In genomic region chr15:38520035-38520434, GRCh38 we compare ENCODE assay signal across 27 cellular contexts. TPM values are rescaled to one million over a fixed set of nuclear protein-coding genes. Genes with fewer than 3 reads are reported as not detected.
A peak's percentile ranks its signal among the peaks of the same experiment; 100 is the strongest.
DNase-seq lines count a peak whose midpoint lies in the region; ATAC-seq, FAIRE-seq and TF ChIP-seq lines count a peak whose summit lies in the region.
"Had no signal": no experiment of that assay in that cellular context is flagged by ENCODE, and none has a peak within 500 bp of the region (broad histone marks: within the 10 kb centered on the region; RNA-seq: fewer than 3 reads in every experiment).

No MANE protein-coding gene starts in this region.

- H3K27ac ChIP-seq in CD4-positive, alpha-beta memory T cell (ENCODE audit: low read depth, low read length) = peak overlapping the region; percentile 10
- H3K27ac ChIP-seq in esophagus muscularis mucosa (replicated peaks in 1 of 4) = no peak overlapping the region
- H3K27ac ChIP-seq: A549, ascending aorta, thoracic aorta, vagina, VCaP had no signal

- no peak overlapping the region for H3K4me3 Mint-ChIP-seq in activated CD8-positive, alpha-beta memory T cell treated with anti-CD3 and anti-CD28 coated beads, Interleukin-2, amount 10 ng/mL, durations not matched to agents 7 days and 5 days
- H3K4me3 Mint-ChIP-seq in CD4-positive, alpha-beta memory T cell = no peak overlapping the region
- H3K4me3 Mint-ChIP-seq in activated CD4-positive, alpha-beta memory T cell treated with anti-CD3 and anti-CD28 coated beads for 36 hours = no peak overlapping the region
- no peak overlapping the region for H3K4me3 Mint-ChIP-seq in glutamatergic neuron (ENCODE audit: unreplicated experiment)

- no peaks in the 10 kb centered on the region for H3K27me3 Mint-ChIP-seq in activated CD8-positive, alpha-beta memory T cell treated with anti-CD3 and anti-CD28 coated beads, Interleukin-2, amount 10 ng/mL, durations not matched to agents 7 days and 5 days
- H3K27me3 Mint-ChIP-seq in CD4-positive, alpha-beta memory T cell = no peaks in the 10 kb centered on the region
- no peaks in the 10 kb centered on the region for H3K27me3 Mint-ChIP-seq in activated CD4-positive, alpha-beta memory T cell treated with anti-CD3 and anti-CD28 coated beads for 36 hours
- peaks cover 4% of the 10 kb centered on the region for H3K27me3 Mint-ChIP-seq in glutamatergic neuron (ENCODE audit: unreplicated experiment)

- TF ChIP-seq EP300 in esophagus muscularis mucosa (IDR thresholded peaks at IDR 0.05) = no peak

- no peak for FAIRE-seq in D721Med (lab: Jason Lieb, UNC)
- FAIRE-seq: A549, endothelial cell of umbilical vein had no signal

- CTCF ChIA-PET in activated CD8-positive, alpha-beta memory T cell treated with anti-CD3 and anti-CD28 coated beads, Interleukin-2, amount 10 ng/mL, durations not matched to agents 7 days and 5 days (lab: Charles Lee) = interaction anchor here (0.8 to 4.4 kb wide), 4 partner anchors 9 to 179 kb away, joined by 3 to 18 read pairs (median 10); no protein-coding TSS in a partner anchor
- CTCF ChIA-PET in CD4-positive, alpha-beta memory T cell (lab: Charles Lee; ENCODE audit: partially characterized antibody) = interaction anchor here (1.1 to 2.1 kb wide), 4 partner anchors 44 to 171 kb away, joined by 3 to 14 read pairs (median 8); no protein-coding TSS in a partner anchor
- CTCF ChIA-PET in activated CD4-positive, alpha-beta memory T cell treated with anti-CD3 and anti-CD28 coated beads for 36 hours (lab: Charles Lee) = interaction anchor here (0.8 to 1.3 kb wide), 2 partner anchors 44 to 164 kb away, joined by 4 to 5 read pairs; partner anchors contain the start of gene RASGRP1

- intact Hi-C loops in CD4-positive, alpha-beta memory T cell (cut with micrococcal nuclease) = no loop called here
- intact Hi-C loops in activated CD4-positive, alpha-beta memory T cell treated with anti-CD3 and anti-CD28 coated beads for 36 hours (cut with micrococcal nuclease) = no loop called here
- intact Hi-C loops in esophagus muscularis mucosa (cut with DNase I) = no loop called here

- peaks cover 54% of the 10 kb centered on the region for H3K4me1 Mint-ChIP-seq in activated CD8-positive, alpha-beta memory T cell treated with anti-CD3 and anti-CD28 coated beads, Interleukin-2, amount 10 ng/mL, durations not matched to agents 7 days and 5 days
- peaks cover 38 to 48% (median 43%) of the 10 kb centered on the region in 4 donors for H3K4me1 Mint-ChIP-seq in CD4-positive, alpha-beta memory T cell
- peaks cover 62% of the 10 kb centered on the region for H3K4me1 Mint-ChIP-seq in activated CD4-positive, alpha-beta memory T cell treated with anti-CD3 and anti-CD28 coated beads for 36 hours (ENCODE audit: low read depth)
- no peaks in the 10 kb centered on the region for H3K4me1 Mint-ChIP-seq in glutamatergic neuron (ENCODE audit: low read depth, unreplicated experiment)

- H3K27me3 ChIP-seq in CD4-positive, alpha-beta memory T cell (ENCODE audit: insufficient read depth, low read length) = no peaks in the 10 kb centered on the region
- H3K27me3 ChIP-seq in esophagus muscularis mucosa = peaks cover 0 to 12% (median 0%) of the 10 kb centered on the region in 4 donors
- H3K27me3 ChIP-seq: ascending aorta, vagina had no signal

- POLR2A ChIA-PET in CD4-positive, alpha-beta memory T cell (lab: Charles Lee; ENCODE audit: partially characterized antibody) = interaction anchor here (1.0 to 3.0 kb wide), 2 partner anchors 9 to 44 kb away, joined by 3 to 14 read pairs; partner anchors contain the start of gene RASGRP1
- POLR2A ChIA-PET in activated CD4-positive, alpha-beta memory T cell treated with anti-CD3 and anti-CD28 coated beads for 36 hours (lab: Charles Lee) = no interaction called here

- no peak overlapping the region for H3K4me3 ChIP-seq in CD4-positive, alpha-beta memory T cell (ENCODE audit: low read length in 2 of 2)
- H3K4me3 ChIP-seq in esophagus muscularis mucosa = no peak overlapping the region
- H3K4me3 ChIP-seq: A549, ascending aorta, thoracic aorta, vagina had no signal

- H3K36me3 Mint-ChIP-seq in activated CD8-positive, alpha-beta memory T cell treated with anti-CD3 and anti-CD28 coated beads, Interleukin-2, amount 10 ng/mL, durations not matched to agents 7 days and 5 days = peaks cover 66% of the 10 kb centered on the region
- peaks cover 57 to 78% of the 10 kb centered on the region in 2 donors for H3K36me3 Mint-ChIP-seq in CD4-positive, alpha-beta memory T cell
- H3K36me3 Mint-ChIP-seq in activated CD4-positive, alpha-beta memory T cell treated with anti-CD3 and anti-CD28 coated beads for 36 hours = peaks cover 61% of the 10 kb centered on the region
- no peaks in the 10 kb centered on the region for H3K36me3 Mint-ChIP-seq in glutamatergic neuron (ENCODE audit: unreplicated experiment)

- DNase-seq in activated CD8-positive, alpha-beta memory T cell treated with anti-CD3 and anti-CD28 coated beads, Interleukin-2, amount 10 ng/mL, durations not matched to agents 7 days and 5 days = no peak
- DNase-seq in activated CD8-positive, alpha-beta memory T cell treated with anti-CD3 and anti-CD28 coated beads, Interleukin-2, amount 50 U/mL, for 48 hours = no peak
- no peak for DNase-seq in CD4-positive, alpha-beta memory T cell
- DNase-seq in activated CD4-positive, alpha-beta memory T cell treated with anti-CD3 and anti-CD28 coated beads for 36 hours = no peak
- peak; percentile 19 for DNase-seq in esophagus muscularis mucosa (ENCODE audit: extremely low spot score)
- DNase-seq in D721Med (ENCODE audit: insufficient read length, low spot score) = no peak
- DNase-seq in glutamatergic neuron = no peak
- DNase-seq: activated CD4-positive, alpha-beta T cell treated with anti-CD3 and anti-CD28 coated beads, Interleukin-2, amount 50 U/mL, for 1 hour; HCEC 1CT; hypothalamus; NCI-H1092 treated with DMSO at 0.1 percent for 48 hours; NCI-H1930; NCI-H526; nucleus accumbens; SHP77 treated with DMSO at 0.1 percent for 48 hours; stimulated activated CD4-positive, alpha-beta T cell treated with anti-CD3 and anti-CD28 coated beads, Interleukin-15, amount 100 ng/mL, for 24 hours; stimulated activated naive CD4-positive, alpha-beta T cell treated with Interleukin-2 at 50 U/mL for 16 hours; T-helper 9 cell had no signal

- H3K4me1 ChIP-seq in CD4-positive, alpha-beta memory T cell (ENCODE audit: insufficient read depth, low read length) = peaks cover 38% of the 10 kb centered on the region
- H3K4me1 ChIP-seq in esophagus muscularis mucosa = no peaks in the 10 kb centered on the region
- H3K4me1 ChIP-seq: A549, ascending aorta, vagina had no signal

- no peak for TF ChIP-seq POLR2A in esophagus muscularis mucosa (IDR thresholded peaks at IDR 0.05; ENCODE audit: low read depth)

- no peaks in the 10 kb centered on the region for H3K9me3 Mint-ChIP-seq in activated CD8-positive, alpha-beta memory T cell treated with anti-CD3 and anti-CD28 coated beads, Interleukin-2, amount 10 ng/mL, durations not matched to agents 7 days and 5 days (ENCODE audit: low read depth)
- no peaks in the 10 kb centered on the region for H3K9me3 Mint-ChIP-seq in CD4-positive, alpha-beta memory T cell
- no peaks in the 10 kb centered on the region for H3K9me3 Mint-ChIP-seq in activated CD4-positive, alpha-beta memory T cell treated with anti-CD3 and anti-CD28 coated beads for 36 hours
- H3K9me3 Mint-ChIP-seq in glutamatergic neuron (ENCODE audit: unreplicated experiment) = no peaks in the 10 kb centered on the region

- WGBS in esophagus muscularis mucosa = 85% methylated on average over 3 of the region's 3 CpGs

- H3K27ac Mint-ChIP-seq in activated CD8-positive, alpha-beta memory T cell treated with anti-CD3 and anti-CD28 coated beads, Interleukin-2, amount 10 ng/mL, durations not matched to agents 7 days and 5 days = peak overlapping the region; percentile 5
- peak overlapping the region in 6 of 7 donors; percentile 22 to 89 (median 68) for H3K27ac Mint-ChIP-seq in CD4-positive, alpha-beta memory T cell
- H3K27ac Mint-ChIP-seq in activated CD4-positive, alpha-beta memory T cell treated with anti-CD3 and anti-CD28 coated beads for 36 hours = peak overlapping the region; percentile 55
- no peak overlapping the region for H3K27ac Mint-ChIP-seq in glutamatergic neuron (ENCODE audit: unreplicated experiment)

- peaks cover 71% of the 10 kb centered on the region for H3K36me3 ChIP-seq in CD4-positive, alpha-beta memory T cell (ENCODE audit: insufficient read depth, low read length)
- H3K36me3 ChIP-seq in esophagus muscularis mucosa = no peaks in the 10 kb centered on the region
- H3K36me3 ChIP-seq: ascending aorta, thoracic aorta, vagina had no signal

- ATAC-seq in activated CD8-positive, alpha-beta memory T cell treated with anti-CD3 and anti-CD28 coated beads, Interleukin-2, amount 10 ng/mL, durations not matched to agents 7 days and 5 days = no peak
- no peak for ATAC-seq in HG02938 (IDR thresholded peaks at IDR 0.05; ENCODE audit: unreplicated experiment)
- ATAC-seq: A549, left lobe of liver, Panc1 had no signal

- TF ChIP-seq CTCF in esophagus muscularis mucosa (IDR thresholded peaks at IDR 0.05) = no peak
- no peak for TF ChIP-seq CTCF in D721Med (IDR thresholded peaks at IDR 0.05; ENCODE audit: insufficient read depth, missing control alignments)
- TF ChIP-seq CTCF in glutamatergic neuron (IDR thresholded peaks at IDR 0.05; ENCODE audit: partially characterized antibody, unreplicated experiment) = no peak

- no peaks in the 10 kb centered on the region for H3K9me3 ChIP-seq in CD4-positive, alpha-beta memory T cell (ENCODE audit: control insufficient read depth in 1 of 2, low read length in 2 of 2)
- no peaks in the 10 kb centered on the region for H3K9me3 ChIP-seq in esophagus muscularis mucosa
- H3K9me3 ChIP-seq: A549, ascending aorta, thoracic aorta, vagina had no signal

RNA-seq across cellular contexts. Expression of gene RASGRP1, which starts 44.6 kb away (rescaled TPM):
- total RNA-seq in activated CD8-positive, alpha-beta memory T cell treated with anti-CD3 and anti-CD28 coated beads, Interleukin-2, amount 10 ng/mL, durations not matched to agents 7 days and 5 days = 100 to 1,000 TPM; 143 to 202 TPM
- total RNA-seq in CD4-positive, alpha-beta memory T cell = 100 to 1,000 TPM; 123 to 125 TPM
- polyA plus RNA-seq in CD4-positive, alpha-beta memory T cell = 10 to 100 TPM; 47.8 to 85.9 TPM
- 100 to 1,000 TPM; 167 to 174 TPM for total RNA-seq in activated CD4-positive, alpha-beta memory T cell treated with anti-CD3 and anti-CD28 coated beads for 36 hours
- under 1 TPM; 0.29 to 0.99 (median 0.66) TPM for total RNA-seq in esophagus muscularis mucosa
- total RNA-seq in glutamatergic neuron (ENCODE audit: unreplicated experiment) = not detected
- total RNA-seq: ascending aorta had no signal

Comparison
In these comparisons a context has a peak if more than half of its experiments do, and no peak if none do; other contexts are left out.
1. RNA of gene RASGRP1, which starts 44.6 kb away (total RNA-seq): 143 to 202 TPM in activated CD8-positive, alpha-beta memory T cell treated with anti-CD3 and anti-CD28 coated beads, Interleukin-2, amount 10 ng/mL, durations not matched to agents 7 days and 5 days, 167 to 174 TPM in activated CD4-positive, alpha-beta memory T cell treated with anti-CD3 and anti-CD28 coated beads for 36 hours and 123 to 125 TPM in CD4-positive, alpha-beta memory T cell; 0.29 to 0.99 TPM in esophagus muscularis mucosa and not detected in glutamatergic neuron (single experiment); every median in the first group is over 10 times any median in the second.